In genomic region chr2:218325566-218326160, GRCh38 we compare ENCODE assay signal across 22 cellular contexts. TPM values are rescaled to one million over a fixed set of nuclear protein-coding genes. Genes with fewer than 3 reads are reported as not detected.
DNase-seq lines count a peak whose midpoint lies in the region; ATAC-seq, FAIRE-seq and TF ChIP-seq lines count a peak whose summit lies in the region.
"Had no signal": no experiment of that assay in that cellular context is flagged by ENCODE, and none has a peak within 500 bp of the region (broad histone marks: within the 10 kb centered on the region; RNA-seq: fewer than 3 reads in every experiment).

No MANE protein-coding gene starts in this region.

- no peaks in the 10 kb centered on the region for H3K9me3 Mint-ChIP-seq in type B pancreatic cell
- H3K9me3 Mint-ChIP-seq in activated CD8-positive, alpha-beta memory T cell treated with anti-CD3 and anti-CD28 coated beads, Interleukin-2, amount 10 ng/mL, durations not matched to agents 7 days and 5 days (ENCODE audit: low read depth): no peaks in the 10 kb centered on the region
- H3K9me3 Mint-ChIP-seq: activated naive CD8-positive, alpha-beta T cell treated with anti-CD3 and anti-CD28 coated beads, Interleukin-2, amount 10 ng/mL, durations not matched to agents 7 days and 5 days; activated T-cell treated with anti-CD3 and anti-CD28 coated beads, Interleukin-2, amount 50 U/mL, for 24 hours; stimulated activated memory B cell treated with anti-CD40 and anti-IgM and Interleukin-4, amounts not matched to agents 10 μg/mL and 1 μg/mL and 100 μg/mL, for 72 hours had no signal

- 82% methylated on average over 2 of the region's 4 CpGs; no CpG with 5 or more reads in 1 of the 2 experiments for WGBS in H1 (ENCODE audit: extremely low coverage in 1 of 2, insufficient coverage in 1 of 2, insufficient read length in 1 of 2, insufficient replicate concordance in 2 of 2, low coverage in 1 of 2, low lambda C conversion rate in 2 of 2, missing lambda C conversion rate in 1 of 2), 2 experiments

- DNase-seq in cardiac muscle cell (ENCODE audit: low read depth in 1 of 2, low spot score in 1 of 2) (no peak), cardiac septum (ENCODE audit: low spot score) (no peak), H1 (ENCODE audit: low read depth in 1 of 2, low spot score in 2 of 2) (no peak), type B pancreatic cell (ENCODE audit: extremely low spot score, unreplicated experiment) (no peak)
- DNase-seq in activated CD8-positive, alpha-beta memory T cell treated with anti-CD3 and anti-CD28 coated beads, Interleukin-2, amount 10 ng/mL, durations not matched to agents 7 days and 5 days: no peak
- DNase-seq: ACHN; activated naive CD8-positive, alpha-beta T cell treated with anti-CD3 and anti-CD28 coated beads, Interleukin-2, amount 10 ng/mL, durations not matched to agents 7 days and 5 days; activated T-cell treated with anti-CD3 and anti-CD28 coated beads, Interleukin-2, amount 50 U/mL, for 24 hours; effector CD4-positive, alpha-beta T cell; heart right ventricle; kidney; mucosa of descending colon; NCI-H187 treated with DMSO at 0.1 percent for 48 hours; NCI-H526 treated with DMSO at 0.1 percent for 48 hours had no signal

- TF ChIP-seq RAD21 in H1 (IDR thresholded peaks at IDR 0.05 in 1 of 2, conservative IDR thresholded peaks at IDR 0.05 in 1 of 2; ENCODE audit: low read depth in 2 of 2, low read length in 2 of 2): no peak

- H2AFZ ChIP-seq in H1 (ENCODE audit: low read length): no peak overlapping the region

- no peak overlapping the region for H3K14ac ChIP-seq in H1 (ENCODE audit: insufficient read length)

- no peak overlapping the region for H2AK5ac ChIP-seq in H1 (ENCODE audit: low read depth, low read length)

- no peak overlapping the region for H3K4ac ChIP-seq in H1 (replicated peaks; ENCODE audit: insufficient read length, low read depth, low read length)

- peak overlapping the region in 1 of 2 experiments; percentile 20; a peak in 1 of 4 replicates for H3K4me2 ChIP-seq in H1 (ENCODE audit: insufficient read depth in 1 of 2, low read depth in 2 of 2, low read length in 2 of 2)

- no peak overlapping the region for H2BK15ac ChIP-seq in H1 (ENCODE audit: low read length)

- no peak overlapping the region for H3K9ac ChIP-seq in H1 (replicated peaks in 1 of 4; ENCODE audit: extremely low read depth in 1 of 4, low read depth in 3 of 4, low read length in 3 of 4)

- no peak overlapping the region for H4K8ac ChIP-seq in H1 (ENCODE audit: extremely low read depth, insufficient read depth, low read length)

- TF ChIP-seq CTCF in cardiac muscle cell (IDR thresholded peaks at IDR 0.05; ENCODE audit: low read depth, low read length) (no peak), H1 (IDR thresholded peaks at IDR 0.05; ENCODE audit: control extremely low read depth in 1 of 3, insufficient read depth in 1 of 3, low read depth in 1 of 3, low read length in 3 of 3) (no peak), type B pancreatic cell (conservative IDR thresholded peaks at IDR 0.05) (no peak)

- H3K4me3 ChIP-seq in cardiac muscle cell (no peak overlapping the region), H1 (ENCODE audit: extremely low read depth in 1 of 4, insufficient read depth in 2 of 4, low read depth in 3 of 4, low read length in 4 of 4) (no peak overlapping the region)
- H3K4me3 ChIP-seq: heart right ventricle, mucosa of descending colon, tibial nerve had no signal

- H3K4me1 Mint-ChIP-seq in type B pancreatic cell (ENCODE audit: unreplicated experiment): peaks cover 51% of the 10 kb centered on the region
- H3K4me1 Mint-ChIP-seq in activated CD8-positive, alpha-beta memory T cell treated with anti-CD3 and anti-CD28 coated beads, Interleukin-2, amount 10 ng/mL, durations not matched to agents 7 days and 5 days: peaks cover 14% of the 10 kb centered on the region

- H3K27me3 ChIP-seq in cardiac muscle cell (no peaks in the 10 kb centered on the region), H1 (replicated peaks in 1 of 4; ENCODE audit: control insufficient read depth in 3 of 4, extremely low read depth in 1 of 4, insufficient read depth in 3 of 4, low read length in 3 of 4) (no peaks in the 10 kb centered on the region)
- H3K27me3 ChIP-seq: heart right ventricle, tibial nerve had no signal

- no peak for ATAC-seq in activated CD8-positive, alpha-beta memory T cell treated with anti-CD3 and anti-CD28 coated beads, Interleukin-2, amount 10 ng/mL, durations not matched to agents 7 days and 5 days
- ATAC-seq in GM18873 (IDR thresholded peaks at IDR 0.05; ENCODE audit: low FRiP score, unreplicated experiment): no peak
- ATAC-seq: HCT116; heart right ventricle; mucosa of descending colon; SK-N-SH treated with all-trans-retinoic acid at 6 μM for 48 hours; stimulated activated memory B cell treated with anti-CD40 and anti-IgM and Interleukin-4, amounts not matched to agents 10 μg/mL and 1 μg/mL and 100 μg/mL, for 72 hours had no signal

- no peak overlapping the region for H2BK5ac ChIP-seq in H1 (ENCODE audit: low read depth, low read length)

- peak overlapping the region; percentile 34; the same call in 1 of the 2 replicates for H3K18ac ChIP-seq in H1 (ENCODE audit: extremely low read depth, low read length)

- no peak overlapping the region for H2BK12ac ChIP-seq in H1 (ENCODE audit: low read depth, low read length)

- TF ChIP-seq EP300 in H1 (IDR thresholded peaks at IDR 0.05; ENCODE audit: borderline replicate concordance in 1 of 2, low read depth in 2 of 2, low read length in 2 of 2): no peak

- no peak for TF ChIP-seq POLR2A in H1 (IDR thresholded peaks at IDR 0.05; ENCODE audit: control extremely low read depth in 1 of 2, low read depth in 2 of 2, low read length in 2 of 2)

- no peak overlapping the region for H3K23ac ChIP-seq in H1 (ENCODE audit: insufficient read length)

- no peak overlapping the region for H2BK120ac ChIP-seq in H1 (replicated peaks; ENCODE audit: low read depth, low read length)

- peaks cover 12% of the 10 kb centered on the region; the same call in 1 of the 2 replicates for H3K23me2 ChIP-seq in H1 (ENCODE audit: low read depth, low read length)

- no peak for FAIRE-seq in H1 (lab: Jason Lieb, UNC)
- FAIRE-seq: GM12892, kidney, TTC549 had no signal

- no peak overlapping the region for H4K5ac ChIP-seq in H1 (ENCODE audit: insufficient read length, low read depth, low read length)

- no peaks in the 10 kb centered on the region for H3K27me3 Mint-ChIP-seq in type B pancreatic cell
- H3K27me3 Mint-ChIP-seq in activated CD8-positive, alpha-beta memory T cell treated with anti-CD3 and anti-CD28 coated beads, Interleukin-2, amount 10 ng/mL, durations not matched to agents 7 days and 5 days: peaks cover 22% of the 10 kb centered on the region

- H3K36me3 Mint-ChIP-seq in type B pancreatic cell: no peaks in the 10 kb centered on the region
- no peaks in the 10 kb centered on the region for H3K36me3 Mint-ChIP-seq in activated CD8-positive, alpha-beta memory T cell treated with anti-CD3 and anti-CD28 coated beads, Interleukin-2, amount 10 ng/mL, durations not matched to agents 7 days and 5 days
- H3K36me3 Mint-ChIP-seq: activated naive CD8-positive, alpha-beta T cell treated with anti-CD3 and anti-CD28 coated beads, Interleukin-2, amount 10 ng/mL, durations not matched to agents 7 days and 5 days; stimulated activated memory B cell treated with anti-CD40 and anti-IgM and Interleukin-4, amounts not matched to agents 10 μg/mL and 1 μg/mL and 100 μg/mL, for 72 hours had no signal

- no peak overlapping the region for H3K56ac ChIP-seq in H1 (replicated peaks; ENCODE audit: insufficient read length, low read depth, low read length)

- H3K4me3 Mint-ChIP-seq in type B pancreatic cell: peak overlapping the region; percentile 31
- H3K4me3 Mint-ChIP-seq in activated CD8-positive, alpha-beta memory T cell treated with anti-CD3 and anti-CD28 coated beads, Interleukin-2, amount 10 ng/mL, durations not matched to agents 7 days and 5 days: no peak overlapping the region
- H3K4me3 Mint-ChIP-seq: activated naive CD8-positive, alpha-beta T cell treated with anti-CD3 and anti-CD28 coated beads, Interleukin-2, amount 10 ng/mL, durations not matched to agents 7 days and 5 days; activated T-cell treated with anti-CD3 and anti-CD28 coated beads, Interleukin-2, amount 50 U/mL, for 24 hours; stimulated activated memory B cell treated with anti-CD40 and anti-IgM and Interleukin-4, amounts not matched to agents 10 μg/mL and 1 μg/mL and 100 μg/mL, for 72 hours had no signal

- CTCF ChIA-PET in H1 (lab: Charles Lee; ENCODE audit: partially characterized antibody): interaction anchor here (0.6 to 2.7 kb wide), 6 partner anchors 9 to 1174 kb away, joined by 3 to 15 read pairs (median 4); partner anchors contain the start of gene CATIP
- CTCF ChIA-PET in activated CD8-positive, alpha-beta memory T cell treated with anti-CD3 and anti-CD28 coated beads, Interleukin-2, amount 10 ng/mL, durations not matched to agents 7 days and 5 days (lab: Charles Lee): interaction anchor here (0.8 to 1.7 kb wide), 2 partner anchors 24 kb away, joined by 3 to 8 read pairs; no protein-coding TSS in a partner anchor

- H3K27ac ChIP-seq in cardiac muscle cell: peak overlapping the region; percentile 90
- no peak overlapping the region for H3K27ac ChIP-seq in H1 (ENCODE audit: low read depth, low read length)
- H3K27ac ChIP-seq: tibial nerve had no signal

- no peak overlapping the region for H4K91ac ChIP-seq in H1 (replicated peaks; ENCODE audit: insufficient read length, low read length)

- POLR2A ChIA-PET in H1 (lab: Charles Lee; ENCODE audit: partially characterized antibody): interaction anchor here (1.0 kb wide), 1 partner anchor 35 kb away, joined by 3 read pairs; no protein-coding TSS in a partner anchor

- intact Hi-C loops in cardiac septum (cut with DNase I): no loop called here

- H3K79me2 ChIP-seq in H1 (ENCODE audit: control insufficient read depth in 1 of 2, insufficient read depth in 2 of 2, low read length in 2 of 2): no peaks in the 10 kb centered on the region

- H2BK20ac ChIP-seq in H1 (ENCODE audit: low read length): no peak overlapping the region

- H3K27ac Mint-ChIP-seq in type B pancreatic cell: no peak overlapping the region
- H3K27ac Mint-ChIP-seq in activated CD8-positive, alpha-beta memory T cell treated with anti-CD3 and anti-CD28 coated beads, Interleukin-2, amount 10 ng/mL, durations not matched to agents 7 days and 5 days: no peak overlapping the region
- H3K27ac Mint-ChIP-seq: activated naive CD8-positive, alpha-beta T cell treated with anti-CD3 and anti-CD28 coated beads, Interleukin-2, amount 10 ng/mL, durations not matched to agents 7 days and 5 days; activated T-cell treated with anti-CD3 and anti-CD28 coated beads, Interleukin-2, amount 50 U/mL, for 24 hours; stimulated activated memory B cell treated with anti-CD40 and anti-IgM and Interleukin-4, amounts not matched to agents 10 μg/mL and 1 μg/mL and 100 μg/mL, for 72 hours had no signal

- H3K36me3 ChIP-seq in cardiac muscle cell (no peaks in the 10 kb centered on the region), H1 (ENCODE audit: control insufficient read depth in 2 of 4, insufficient read depth in 4 of 4, low read length in 3 of 4) (no peaks in the 10 kb centered on the region)
- H3K36me3 ChIP-seq: heart right ventricle, tibial nerve had no signal

- no peaks in the 10 kb centered on the region for H4K20me1 ChIP-seq in H1 (replicated peaks in 1 of 2; ENCODE audit: control insufficient read depth in 1 of 2, insufficient read depth in 2 of 2, low read length in 2 of 2)

- H3K9me3 ChIP-seq in cardiac muscle cell (ENCODE audit: low read depth): no peaks in the 10 kb centered on the region
- H3K9me3 ChIP-seq in H1 (ENCODE audit: insufficient read depth in 2 of 2, low read depth in 1 of 2, low read length in 1 of 2): no peaks in the 10 kb centered on the region
- H3K9me3 ChIP-seq: heart right ventricle, mucosa of descending colon, tibial nerve had no signal

- peaks cover 59% of the 10 kb centered on the region for H3K4me1 ChIP-seq in cardiac muscle cell (ENCODE audit: low read depth)
- peaks cover 5 to 29% (median 21%) of the 10 kb centered on the region in 4 experiments for H3K4me1 ChIP-seq in H1 (replicated peaks in 1 of 4; ENCODE audit: control insufficient read depth in 3 of 4, insufficient read depth in 4 of 4, low read length in 3 of 4)

- no peaks in the 10 kb centered on the region for H3K79me1 ChIP-seq in H1 (ENCODE audit: low read depth, low read length)

RNA-seq across cellular contexts. Expression of gene CATIP, which starts 31.0 kb away (rescaled TPM):
- total RNA-seq in cardiac muscle cell: 2.0 and 5.5 TPM in 2 replicates
- 1.2 and 5.0 TPM in 2 replicates for polyA plus RNA-seq in cardiac muscle cell
- total RNA-seq in cardiac septum: not detected
- not detected in 2 replicates for total RNA-seq in H1 (2021; fragmentation: NEBNext Ultra II Directional; extraction: Animal tissue kit (Norgen Biotek cat#: 25700))
- not detected in 2 replicates for polyA plus RNA-seq in H1 (2011; rRNA removed)
- 0.27 TPM for polyA plus RNA-seq in H1 (2011; cell fraction: cytosol; rRNA removed)
- 0.87 TPM for polyA plus RNA-seq in H1 (2011; cell fraction: nucleus; rRNA removed)
- 0.16 to 0.34 TPM in 2 of 4 replicates, not detected in the others for polyA plus RNA-seq in H1 (2012, experiment 1 of 2)
- polyA plus RNA-seq in H1 (2012, experiment 2 of 2): not detected
- polyA plus RNA-seq in H1 (2013, experiment 1 of 2): not detected
- polyA plus RNA-seq in H1 (2013, experiment 2 of 2): 0.07 TPM
- 0.60 TPM in 1 of 2 replicates, not detected in the other for polyA minus RNA-seq in H1 (2011; rRNA and poly(A)+ RNA removed)
- polyA minus RNA-seq in H1 (2011; cell fraction: cytosol; rRNA and poly(A)+ RNA removed): not detected
- not detected for polyA minus RNA-seq in H1 (2011; cell fraction: nucleus; rRNA and poly(A)+ RNA removed)
- total RNA-seq in type B pancreatic cell (ENCODE audit: low replicate concordance): 0.21 and 4.1 TPM in 2 replicates
- not detected for total RNA-seq in activated CD8-positive, alpha-beta memory T cell treated with anti-CD3 and anti-CD28 coated beads, Interleukin-2, amount 10 ng/mL, durations not matched to agents 7 days and 5 days
- total RNA-seq: activated naive CD8-positive, alpha-beta T cell treated with anti-CD3 and anti-CD28 coated beads, Interleukin-2, amount 10 ng/mL, durations not matched to agents 7 days and 5 days; heart right ventricle; HT-29; mucosa of descending colon; tibial nerve had no signal

RNA-seq across cellular contexts. Expression of gene TMBIM1, which starts 33.4 kb away (rescaled TPM):
- 15.5 and 25.9 TPM in 2 replicates for total RNA-seq in cardiac muscle cell
- polyA plus RNA-seq in cardiac muscle cell: 18.8 and 41.2 TPM in 2 replicates
- 143 TPM for total RNA-seq in cardiac septum
- 22.1 and 24.5 TPM in 2 replicates for total RNA-seq in H1 (2021; fragmentation: NEBNext Ultra II Directional; extraction: Animal tissue kit (Norgen Biotek cat#: 25700))
- 36.8 and 43.6 TPM in 2 replicates for polyA plus RNA-seq in H1 (2011; rRNA removed)
- polyA plus RNA-seq in H1 (2011; cell fraction: cytosol; rRNA removed): 23.4 TPM
- polyA plus RNA-seq in H1 (2011; cell fraction: nucleus; rRNA removed): 42.4 TPM
- polyA plus RNA-seq in H1 (2012, experiment 1 of 2): 24.9 to 38.2 TPM (median 34.3 TPM) in 4 replicates
- 42.7 TPM for polyA plus RNA-seq in H1 (2012, experiment 2 of 2)
- 36.6 TPM for polyA plus RNA-seq in H1 (2013, experiment 1 of 2)
- polyA plus RNA-seq in H1 (2013, experiment 2 of 2): 40.2 TPM
- polyA minus RNA-seq in H1 (2011; rRNA and poly(A)+ RNA removed): 37.0 and 45.4 TPM in 2 replicates
- 12.4 TPM for polyA minus RNA-seq in H1 (2011; cell fraction: cytosol; rRNA and poly(A)+ RNA removed)
- 11.7 TPM for polyA minus RNA-seq in H1 (2011; cell fraction: nucleus; rRNA and poly(A)+ RNA removed)
- 94.5 and 303 TPM in 2 replicates for total RNA-seq in type B pancreatic cell (ENCODE audit: low replicate concordance)
- total RNA-seq in activated CD8-positive, alpha-beta memory T cell treated with anti-CD3 and anti-CD28 coated beads, Interleukin-2, amount 10 ng/mL, durations not matched to agents 7 days and 5 days: 10 to 100 TPM; 51.5 to 72.4 TPM

RNA-seq across cellular contexts. Expression of gene PNKD, which starts 55.3 kb away (rescaled TPM):
- total RNA-seq in cardiac muscle cell (103 and 173 TPM in 2 replicates), cardiac septum (72.6 TPM), type B pancreatic cell (ENCODE audit: low replicate concordance) (58.4 and 66.4 TPM in 2 replicates)
- polyA plus RNA-seq in cardiac muscle cell (206 and 287 TPM in 2 replicates), H1 (2011; rRNA removed) (65.4 and 83.4 TPM in 2 replicates)
- total RNA-seq in H1 (2021; fragmentation: NEBNext Ultra II Directional; extraction: Animal tissue kit (Norgen Biotek cat#: 25700)): 43.9 and 44.4 TPM in 2 replicates
- polyA plus RNA-seq in H1 (2011; cell fraction: cytosol; rRNA removed): 61.9 TPM
- 67.0 TPM for polyA plus RNA-seq in H1 (2011; cell fraction: nucleus; rRNA removed)
- polyA plus RNA-seq in H1 (2012, experiment 1 of 2): 53.5 to 61.6 TPM (median 57.9 TPM) in 4 replicates
- polyA plus RNA-seq in H1 (2012, experiment 2 of 2): 48.8 TPM
- 55.6 TPM for polyA plus RNA-seq in H1 (2013, experiment 1 of 2)
- polyA plus RNA-seq in H1 (2013, experiment 2 of 2): 58.0 TPM
- polyA minus RNA-seq in H1 (2011; rRNA and poly(A)+ RNA removed): 15.9 and 16.8 TPM in 2 replicates
- polyA minus RNA-seq in H1 (2011; cell fraction: cytosol; rRNA and poly(A)+ RNA removed): 5.7 TPM
- 13.5 TPM for polyA minus RNA-seq in H1 (2011; cell fraction: nucleus; rRNA and poly(A)+ RNA removed)
- 10 to 100 TPM; 37.6 to 40.7 TPM for total RNA-seq in activated CD8-positive, alpha-beta memory T cell treated with anti-CD3 and anti-CD28 coated beads, Interleukin-2, amount 10 ng/mL, durations not matched to agents 7 days and 5 days

RNA-seq across cellular contexts. Expression of gene AAMP, which starts 55.7 kb away (rescaled TPM):
- total RNA-seq in cardiac muscle cell: 269 and 315 TPM in 2 replicates
- polyA plus RNA-seq in cardiac muscle cell: 273 and 276 TPM in 2 replicates
- total RNA-seq in cardiac septum: 56.3 TPM
- 119 and 125 TPM in 2 replicates for total RNA-seq in H1 (2021; fragmentation: NEBNext Ultra II Directional; extraction: Animal tissue kit (Norgen Biotek cat#: 25700))
- polyA plus RNA-seq in H1 (2011; rRNA removed): 119 and 192 TPM in 2 replicates
- polyA plus RNA-seq in H1 (2011; cell fraction: cytosol; rRNA removed): 160 TPM
- 186 TPM for polyA plus RNA-seq in H1 (2011; cell fraction: nucleus; rRNA removed)
- 134 to 150 TPM (median 145 TPM) in 4 replicates for polyA plus RNA-seq in H1 (2012, experiment 1 of 2)
- polyA plus RNA-seq in H1 (2012, experiment 2 of 2): 97.6 TPM
- 53.4 TPM for polyA plus RNA-seq in H1 (2013, experiment 1 of 2)
- polyA plus RNA-seq in H1 (2013, experiment 2 of 2): 54.8 TPM
- polyA minus RNA-seq in H1 (2011; rRNA and poly(A)+ RNA removed): 67.0 and 74.5 TPM in 2 replicates
- polyA minus RNA-seq in H1 (2011; cell fraction: cytosol; rRNA and poly(A)+ RNA removed): 57.8 TPM
- 29.8 TPM for polyA minus RNA-seq in H1 (2011; cell fraction: nucleus; rRNA and poly(A)+ RNA removed)
- 82.2 and 97.8 TPM in 2 replicates for total RNA-seq in type B pancreatic cell (ENCODE audit: low replicate concordance)
- 10 to 100 TPM; 49.5 to 61.4 TPM for total RNA-seq in activated CD8-positive, alpha-beta memory T cell treated with anti-CD3 and anti-CD28 coated beads, Interleukin-2, amount 10 ng/mL, durations not matched to agents 7 days and 5 days

RNA-seq across cellular contexts. Expression of gene SLC11A1, which starts 56.4 kb away (rescaled TPM):
- 0.25 and 0.63 TPM in 2 replicates for total RNA-seq in cardiac muscle cell
- polyA plus RNA-seq in cardiac muscle cell: 0.81 and 1.1 TPM in 2 replicates
- total RNA-seq in cardiac septum: 6.4 TPM
- 0.21 and 0.43 TPM in 2 replicates for total RNA-seq in H1 (2021; fragmentation: NEBNext Ultra II Directional; extraction: Animal tissue kit (Norgen Biotek cat#: 25700))
- polyA plus RNA-seq in H1 (2011; rRNA removed): 0.13 and 0.20 TPM in 2 replicates
- 0.05 TPM for polyA plus RNA-seq in H1 (2011; cell fraction: cytosol; rRNA removed)
- polyA plus RNA-seq in H1 (2011; cell fraction: nucleus; rRNA removed): 0.36 TPM
- 0.07 to 0.27 TPM (median 0.08 TPM) in 3 of 4 replicates, not detected in the other for polyA plus RNA-seq in H1 (2012, experiment 1 of 2)
- 0.07 TPM for polyA plus RNA-seq in H1 (2012, experiment 2 of 2)
- 0.12 TPM for polyA plus RNA-seq in H1 (2013, experiment 1 of 2)
- 0.09 TPM for polyA plus RNA-seq in H1 (2013, experiment 2 of 2)
- 0.05 TPM in 1 of 2 replicates, not detected in the other for polyA minus RNA-seq in H1 (2011; rRNA and poly(A)+ RNA removed)
- polyA minus RNA-seq in H1 (2011; cell fraction: cytosol; rRNA and poly(A)+ RNA removed): not detected
- 1.3 TPM for polyA minus RNA-seq in H1 (2011; cell fraction: nucleus; rRNA and poly(A)+ RNA removed)
- total RNA-seq in type B pancreatic cell (ENCODE audit: low replicate concordance): 0.39 and 0.64 TPM in 2 replicates
- total RNA-seq in activated CD8-positive, alpha-beta memory T cell treated with anti-CD3 and anti-CD28 coated beads, Interleukin-2, amount 10 ng/mL, durations not matched to agents 7 days and 5 days: under 1 TPM; 0.18 to 0.35 TPM
